In the genomic region with DNA sequence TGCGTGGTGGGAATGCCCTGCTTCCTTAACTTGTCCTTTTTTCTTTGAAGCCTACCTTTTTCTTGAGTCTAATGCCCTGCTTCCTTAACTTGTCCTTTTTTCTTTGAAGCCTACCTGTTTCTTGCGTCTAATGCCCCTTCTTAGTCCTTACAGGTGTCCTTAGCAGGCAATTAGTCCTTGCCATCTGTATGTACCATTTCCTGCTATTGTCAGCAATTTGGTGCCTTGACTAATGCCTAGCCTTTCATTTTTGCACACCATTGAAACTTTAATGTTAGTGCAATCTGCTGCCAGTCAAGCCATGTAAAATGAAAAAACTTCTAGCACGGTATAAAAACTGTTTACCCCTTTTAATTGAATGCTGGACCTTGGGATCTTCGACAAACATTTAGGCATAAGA, we compare ENCODE assay signal across 1 cellular context.
TF ChIP-seq lines count a peak whose summit lies in the region.

No MANE protein-coding gene starts in this region.

TF ChIP-seq in K562, 482 proteins besides CTCF, POLR2A, EP300 and RAD21:
- 0 out of 2 replicates have a peak, but pooled peaks have one; percentile 27 for TF ChIP-seq ZNF316 (IDR thresholded peaks at IDR 0.05)
- 0 out of 2 replicates have a peak, but pooled peaks have one; percentile 13 for TF ChIP-seq C11orf30 (IDR thresholded peaks at IDR 0.05; ENCODE audit: low read depth)
- no peak for TF ChIP-seq DDX20 (tag; IDR thresholded peaks at IDR 0.05; ENCODE audit: low read depth)
- no peak for TF ChIP-seq PATZ1 (CRISPR knock-in tag; IDR thresholded peaks at IDR 0.05; ENCODE audit: borderline replicate concordance)
